In genomic region chr2:113950856-113951380, GRCh38 we compare ENCODE assay signal across 7 cellular contexts.
DNase-seq lines count a peak whose midpoint lies in the region; ATAC-seq and TF ChIP-seq lines count a peak whose summit lies in the region.
"Not testable (repeated sequence)": the region's sequence is repeated elsewhere in the genome, so short reads cannot be mapped to it uniquely, and the experiment has no call there.

No MANE protein-coding gene starts in this region.

- peaks cover 72% of the 10 kb centered on the region for H3K36me3 Mint-ChIP-seq in CD8-positive, alpha-beta T cell
- peaks cover 65% of the 10 kb centered on the region for H3K36me3 Mint-ChIP-seq in activated CD4-positive, alpha-beta T cell treated with anti-CD3 and anti-CD28 coated beads for 36 hours (ENCODE audit: low read depth)
- peaks cover 20 to 51% of the 10 kb centered on the region in 2 donors for H3K36me3 Mint-ChIP-seq in activated T-cell treated with anti-CD3 and anti-CD28 coated beads, Interleukin-2, amount 50 U/mL, for 72 hours (ENCODE audit: insufficient read depth in 2 of 2)
- H3K36me3 Mint-ChIP-seq in activated naive CD8-positive, alpha-beta T cell treated with anti-CD3 and anti-CD28 coated beads, Interleukin-2, amount 50 U/mL, for 24 hours (ENCODE audit: low read depth), result peaks cover 72% of the 10 kb centered on the region
- H3K36me3 Mint-ChIP-seq in memory B cell, result peaks cover 35% of the 10 kb centered on the region
- H3K36me3 Mint-ChIP-seq in stimulated activated memory B cell treated with anti-CD40 and anti-IgM and Interleukin-4, amounts not matched to agents 10 μg/mL and 1 μg/mL and 100 μg/mL, for 72 hours, result peaks cover 59% of the 10 kb centered on the region

- DNase-seq in CD8-positive, alpha-beta T cell; activated CD4-positive, alpha-beta T cell treated with anti-CD3 and anti-CD28 coated beads for 36 hours; activated T-cell treated with anti-CD3 and anti-CD28 coated beads, Interleukin-2, amount 50 U/mL, for 72 hours; activated naive CD8-positive, alpha-beta T cell treated with anti-CD3 and anti-CD28 coated beads, Interleukin-2, amount 50 U/mL, for 24 hours; memory B cell (ENCODE audit: low spot score in 2 of 2): not testable (repeated sequence)
- peak; percentile 46 for DNase-seq in MV-4-11 (lab: John Stamatoyannopoulos, UW)

- H3K4me1 ChIP-seq in CD8-positive, alpha-beta T cell (ENCODE audit: insufficient read depth, low read length), result not testable (repeated sequence)

- H3K27me3 Mint-ChIP-seq in CD8-positive, alpha-beta T cell (ENCODE audit: low read depth); activated CD4-positive, alpha-beta T cell treated with anti-CD3 and anti-CD28 coated beads for 36 hours; activated T-cell treated with anti-CD3 and anti-CD28 coated beads, Interleukin-2, amount 50 U/mL, for 72 hours (ENCODE audit: low read depth); activated naive CD8-positive, alpha-beta T cell treated with anti-CD3 and anti-CD28 coated beads, Interleukin-2, amount 50 U/mL, for 24 hours; memory B cell; stimulated activated memory B cell treated with anti-CD40 and anti-IgM and Interleukin-4, amounts not matched to agents 10 μg/mL and 1 μg/mL and 100 μg/mL, for 72 hours: not testable (repeated sequence)

- not testable (repeated sequence) for ATAC-seq in CD8-positive, alpha-beta T cell; memory B cell (ENCODE audit: low read depth); stimulated activated memory B cell treated with anti-CD40 and anti-IgM and Interleukin-4, amounts not matched to agents 10 μg/mL and 1 μg/mL and 100 μg/mL, for 72 hours
- peak; percentile 68 for ATAC-seq in activated CD4-positive, alpha-beta T cell treated with anti-CD3 and anti-CD28 coated beads for 36 hours
- peak in 1 of 2 donors; percentile 42 for ATAC-seq in activated T-cell treated with anti-CD3 and anti-CD28 coated beads, Interleukin-2, amount 50 U/mL, for 72 hours (replicated peaks in 1 of 2)
- ATAC-seq in activated naive CD8-positive, alpha-beta T cell treated with anti-CD3 and anti-CD28 coated beads, Interleukin-2, amount 50 U/mL, for 24 hours, result peak; percentile 33

- CTCF ChIA-PET in CD8-positive, alpha-beta T cell (lab: Charles Lee), result not testable (repeated sequence)
- CTCF ChIA-PET in activated CD4-positive, alpha-beta T cell treated with anti-CD3 and anti-CD28 coated beads for 36 hours (lab: Charles Lee), result interaction anchor here (1.1 to 1.4 kb wide), 4 partner anchors 9 to 38 kb away, joined by 3 to 4 read pairs (median 4); no protein-coding TSS in a partner anchor

- not testable (repeated sequence) for H3K9me3 ChIP-seq in CD8-positive, alpha-beta T cell (ENCODE audit: low read length)

- not testable (repeated sequence) for TF ChIP-seq CTCF in CD8-positive, alpha-beta T cell (IDR thresholded peaks at IDR 0.05)

- peaks cover 18% of the 10 kb centered on the region for H3K4me1 Mint-ChIP-seq in CD8-positive, alpha-beta T cell (ENCODE audit: low read depth)
- peaks cover 22% of the 10 kb centered on the region for H3K4me1 Mint-ChIP-seq in activated CD4-positive, alpha-beta T cell treated with anti-CD3 and anti-CD28 coated beads for 36 hours
- peaks cover 10% of the 10 kb centered on the region for H3K4me1 Mint-ChIP-seq in activated T-cell treated with anti-CD3 and anti-CD28 coated beads, Interleukin-2, amount 50 U/mL, for 72 hours (ENCODE audit: low read depth)
- H3K4me1 Mint-ChIP-seq in activated naive CD8-positive, alpha-beta T cell treated with anti-CD3 and anti-CD28 coated beads, Interleukin-2, amount 50 U/mL, for 24 hours; memory B cell: not testable (repeated sequence)
- peaks cover 21% of the 10 kb centered on the region for H3K4me1 Mint-ChIP-seq in stimulated activated memory B cell treated with anti-CD40 and anti-IgM and Interleukin-4, amounts not matched to agents 10 μg/mL and 1 μg/mL and 100 μg/mL, for 72 hours

- not testable (repeated sequence) for H3K4me3 Mint-ChIP-seq in CD8-positive, alpha-beta T cell; activated CD4-positive, alpha-beta T cell treated with anti-CD3 and anti-CD28 coated beads for 36 hours; activated T-cell treated with anti-CD3 and anti-CD28 coated beads, Interleukin-2, amount 50 U/mL, for 72 hours; activated naive CD8-positive, alpha-beta T cell treated with anti-CD3 and anti-CD28 coated beads, Interleukin-2, amount 50 U/mL, for 24 hours; memory B cell; stimulated activated memory B cell treated with anti-CD40 and anti-IgM and Interleukin-4, amounts not matched to agents 10 μg/mL and 1 μg/mL and 100 μg/mL, for 72 hours

- not testable (repeated sequence) for H3K4me3 ChIP-seq in CD8-positive, alpha-beta T cell (ENCODE audit: low read depth, low read length)

- peaks cover 47% of the 10 kb centered on the region for H3K36me3 ChIP-seq in CD8-positive, alpha-beta T cell (ENCODE audit: insufficient read depth, low read length)

- H3K27me3 ChIP-seq in CD8-positive, alpha-beta T cell (ENCODE audit: insufficient read depth, low read length), result not testable (repeated sequence)

- POLR2A ChIA-PET in CD8-positive, alpha-beta T cell (lab: Charles Lee); activated CD4-positive, alpha-beta T cell treated with anti-CD3 and anti-CD28 coated beads for 36 hours (lab: Charles Lee): not testable (repeated sequence)

- H3K27ac ChIP-seq in CD8-positive, alpha-beta T cell (ENCODE audit: low read depth, low read length), result not testable (repeated sequence)

- intact Hi-C loops in CD8-positive, alpha-beta T cell (cut with DNase I, micrococcal nuclease), result loop anchor here in 1 of 2 experiments (10.0 kb wide), 1 partner anchor 196 kb away; the partner anchor contains the start of gene SLC35F5
- intact Hi-C loops in activated CD4-positive, alpha-beta T cell treated with anti-CD3 and anti-CD28 coated beads for 36 hours (cut with DNase I, micrococcal nuclease), result loop anchor here in 1 of 2 experiments (5.0 kb wide), 1 partner anchor 34 kb away; no protein-coding TSS in a partner anchor

- H3K27ac Mint-ChIP-seq in CD8-positive, alpha-beta T cell, result peak overlapping the region; percentile 34
- not testable (repeated sequence) for H3K27ac Mint-ChIP-seq in activated CD4-positive, alpha-beta T cell treated with anti-CD3 and anti-CD28 coated beads for 36 hours; activated naive CD8-positive, alpha-beta T cell treated with anti-CD3 and anti-CD28 coated beads, Interleukin-2, amount 50 U/mL, for 24 hours
- peak overlapping the region; percentile 90 for H3K27ac Mint-ChIP-seq in activated T-cell treated with anti-CD3 and anti-CD28 coated beads, Interleukin-2, amount 50 U/mL, for 72 hours
- peak overlapping the region; percentile 35 for H3K27ac Mint-ChIP-seq in memory B cell
- peak overlapping the region; percentile 66 for H3K27ac Mint-ChIP-seq in stimulated activated memory B cell treated with anti-CD40 and anti-IgM and Interleukin-4, amounts not matched to agents 10 μg/mL and 1 μg/mL and 100 μg/mL, for 72 hours

- not testable (repeated sequence) for H3K9me3 Mint-ChIP-seq in CD8-positive, alpha-beta T cell; activated CD4-positive, alpha-beta T cell treated with anti-CD3 and anti-CD28 coated beads for 36 hours (ENCODE audit: low read depth); activated T-cell treated with anti-CD3 and anti-CD28 coated beads, Interleukin-2, amount 50 U/mL, for 72 hours; activated naive CD8-positive, alpha-beta T cell treated with anti-CD3 and anti-CD28 coated beads, Interleukin-2, amount 50 U/mL, for 24 hours; memory B cell; stimulated activated memory B cell treated with anti-CD40 and anti-IgM and Interleukin-4, amounts not matched to agents 10 μg/mL and 1 μg/mL and 100 μg/mL, for 72 hours
